7 cellular contexts compared by ENCODE assay signal in genomic region chr11:133956650-133957633, GRCh38. TPM values are rescaled to one million over a fixed set of nuclear protein-coding genes. Genes with fewer than 3 reads are reported as not detected.
DNase-seq lines count a peak whose midpoint lies in the region; ATAC-seq and TF ChIP-seq lines count a peak whose summit lies in the region.

IGSF9B (minus strand) TSS chr11:133956968; CDS start chr11:133956754, 214 bp downstream.

- CTCF ChIA-PET in activated CD8-positive, alpha-beta T cell treated with anti-CD3 and anti-CD28 coated beads, Interleukin-2, amount 10 ng/mL, durations not matched to agents 7 days and 5 days (lab: Charles Lee), result interaction anchor here (1.0 to 6.2 kb wide), 3 partner anchors 11 to 93 kb away, joined by 3 to 49 read pairs (median 18); no protein-coding TSS in a partner anchor

- H3K36me3 ChIP-seq in duodenal mucosa (ENCODE audit: control insufficient read depth in 1 of 2, insufficient read depth in 2 of 2, low read length in 2 of 2) (no peaks in the 10 kb centered on the region), lower lobe of right lung (no peaks in the 10 kb centered on the region)

- no peak for TF ChIP-seq CTCF in lower lobe of right lung (IDR thresholded peaks at IDR 0.05)

- peak within 1 kb of the TSS; percentile 92 for H3K27ac Mint-ChIP-seq in activated CD8-positive, alpha-beta T cell treated with anti-CD3 and anti-CD28 coated beads, Interleukin-2, amount 10 ng/mL, durations not matched to agents 7 days and 5 days

- ATAC-seq in GM18511 (IDR thresholded peaks at IDR 0.05; ENCODE audit: unreplicated experiment) (peak; percentile 98), HG02970 (IDR thresholded peaks at IDR 0.05; ENCODE audit: low FRiP score, unreplicated experiment) (peak; percentile 97), lower lobe of right lung (peak; percentile 94 to 98)
- peak; percentile 97 for ATAC-seq in activated CD8-positive, alpha-beta T cell treated with anti-CD3 and anti-CD28 coated beads, Interleukin-2, amount 10 ng/mL, durations not matched to agents 7 days and 5 days

- H3K27ac ChIP-seq in duodenal mucosa (ENCODE audit: low read depth, low read length) (no peak within 1 kb of the TSS), lower lobe of right lung (peak within 1 kb of the TSS; percentile 71)

- peaks cover 39 to 54% of the 10 kb centered on the region in 2 donors for H3K27me3 ChIP-seq in duodenal mucosa (ENCODE audit: control insufficient read depth in 1 of 2, insufficient read depth in 2 of 2, low read length in 2 of 2)
- H3K27me3 ChIP-seq in lower lobe of right lung (ENCODE audit: low read depth), result peaks cover 39% of the 10 kb centered on the region

- H3K4me3 Mint-ChIP-seq in activated CD8-positive, alpha-beta T cell treated with anti-CD3 and anti-CD28 coated beads, Interleukin-2, amount 10 ng/mL, durations not matched to agents 7 days and 5 days, result peak within 1 kb of the TSS; percentile 91

- H3K9me3 Mint-ChIP-seq in activated CD8-positive, alpha-beta T cell treated with anti-CD3 and anti-CD28 coated beads, Interleukin-2, amount 10 ng/mL, durations not matched to agents 7 days and 5 days (ENCODE audit: insufficient read depth), result no peaks in the 10 kb centered on the region

- H3K4me1 ChIP-seq in duodenal mucosa (ENCODE audit: control insufficient read depth in 1 of 2, insufficient read depth in 2 of 2, low read length in 2 of 2) (peaks cover 4 to 7% of the 10 kb centered on the region in 2 donors), lower lobe of right lung (peaks cover 15% of the 10 kb centered on the region)

- intact Hi-C loops in lower lobe of right lung (cut with DNase I), result no loop called here

- POLR2A ChIA-PET in activated CD8-positive, alpha-beta T cell treated with anti-CD3 and anti-CD28 coated beads, Interleukin-2, amount 10 ng/mL, durations not matched to agents 7 days and 5 days (lab: Charles Lee), result interaction anchor here (0.6 to 1.7 kb wide), 4 partner anchors 10 to 317 kb away, joined by 5 to 8 read pairs (median 6); no protein-coding TSS in a partner anchor

- H3K4me3 ChIP-seq in duodenal mucosa (ENCODE audit: low read depth in 1 of 2, low read length in 2 of 2) (peak within 1 kb of the TSS; percentile 72 to 80), lower lobe of right lung (peak within 1 kb of the TSS; percentile 73)

- peaks cover 18% of the 10 kb centered on the region for H3K36me3 Mint-ChIP-seq in activated CD8-positive, alpha-beta T cell treated with anti-CD3 and anti-CD28 coated beads, Interleukin-2, amount 10 ng/mL, durations not matched to agents 7 days and 5 days (ENCODE audit: low read depth)

- DNase-seq in NCI-H2196 (lab: John Stamatoyannopoulos, UW; ENCODE audit: unreplicated experiment) (peak; percentile 91), lower lobe of right lung (peak; percentile 87)
- DNase-seq in activated CD8-positive, alpha-beta T cell treated with anti-CD3 and anti-CD28 coated beads, Interleukin-2, amount 10 ng/mL, durations not matched to agents 7 days and 5 days, result peak; percentile 93
- peak; percentile 82 to 90 (median 83) for DNase-seq in stimulated activated CD4-positive, alpha-beta T cell treated with anti-CD3 and anti-CD28 coated beads, TNF-alpha, amount 100 ng/mL, for 24 hours (ENCODE audit: low read depth in 3 of 3)

- H3K27me3 Mint-ChIP-seq in activated CD8-positive, alpha-beta T cell treated with anti-CD3 and anti-CD28 coated beads, Interleukin-2, amount 10 ng/mL, durations not matched to agents 7 days and 5 days (ENCODE audit: low read depth), result peaks cover 16% of the 10 kb centered on the region

- peaks cover 44% of the 10 kb centered on the region for H3K4me1 Mint-ChIP-seq in activated CD8-positive, alpha-beta T cell treated with anti-CD3 and anti-CD28 coated beads, Interleukin-2, amount 10 ng/mL, durations not matched to agents 7 days and 5 days (ENCODE audit: low read depth)

- peak within 1 kb of the TSS in 1 of 2 donors; percentile 24 for H3K9ac ChIP-seq in duodenal mucosa (ENCODE audit: low read depth in 1 of 2, low read length in 2 of 2)

- H3K9me3 ChIP-seq in duodenal mucosa (ENCODE audit: control insufficient read depth in 1 of 2, low read length in 2 of 2), result no peaks in the 10 kb centered on the region
- H3K9me3 ChIP-seq in lower lobe of right lung, result no peaks in the 10 kb centered on the region

RNA-seq across cellular contexts. Expression of gene IGSF9B, which starts in this region (rescaled TPM):
- total RNA-seq in activated CD8-positive, alpha-beta T cell treated with anti-CD3 and anti-CD28 coated beads, Interleukin-2, amount 10 ng/mL, durations not matched to agents 7 days and 5 days, result 100 to 1,000 TPM in 1 of 2 experiments, 10 to 100 TPM in 1; 96.3 to 118 TPM
- total RNA-seq in lower lobe of right lung, result 5.5 TPM

Comparison
In these comparisons a context has a peak if more than half of its experiments do, and no peak if none do; other contexts are left out.
1. RNA of gene IGSF9B (total RNA-seq): 96.3 to 118 TPM in activated CD8-positive, alpha-beta T cell treated with anti-CD3 and anti-CD28 coated beads, Interleukin-2, amount 10 ng/mL, durations not matched to agents 7 days and 5 days; 5.5 TPM in lower lobe of right lung (single experiment); every median in the first group is over 10 times any median in the second.
2. Peak in every context shown above with its lines, with median percentiles within 50 percentile points of each other: ATAC-seq and DNase-seq.